In the genomic region with DNA sequence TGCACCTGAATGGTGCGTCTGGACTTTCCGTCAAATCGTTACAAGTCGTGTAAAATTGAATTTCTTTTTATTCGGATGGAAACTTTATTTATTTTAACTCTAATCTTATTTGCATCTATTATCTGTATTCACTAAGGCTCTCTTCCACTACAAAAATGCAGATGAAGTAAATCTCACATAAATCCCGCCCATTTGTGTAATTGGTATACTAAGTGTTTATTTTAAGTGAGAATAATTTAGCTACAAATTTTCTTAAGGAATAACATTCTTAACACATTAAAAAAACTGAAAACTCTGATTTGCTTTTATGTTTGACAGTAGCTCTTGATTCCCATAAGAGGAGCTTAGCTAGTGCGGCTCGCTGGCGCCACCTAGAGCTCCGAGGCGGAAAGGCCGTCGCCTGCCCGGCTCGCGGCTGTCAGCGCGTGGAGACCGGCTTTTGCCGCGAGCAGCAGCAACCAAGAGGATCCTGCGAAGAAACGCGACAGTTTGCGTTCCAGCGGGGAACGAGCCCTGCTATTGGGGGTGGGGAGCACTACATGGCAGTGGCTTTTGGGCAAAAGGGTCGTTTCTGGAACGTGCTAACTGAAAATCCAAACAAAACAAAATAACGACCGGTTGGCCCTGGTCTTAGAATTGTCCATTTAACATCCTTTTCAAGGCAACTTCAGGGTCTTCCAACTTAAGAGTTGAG, we compare ENCODE assay signal across 8 cellular contexts. TPM values are rescaled to one million over a fixed set of nuclear protein-coding genes. Genes with fewer than 3 reads are reported as not detected.
DNase-seq lines count a peak whose midpoint lies in the region; ATAC-seq and TF ChIP-seq lines count a peak whose summit lies in the region.

No MANE protein-coding gene starts in this region.

- H3K4me1 Mint-ChIP-seq in activated B cell treated with CpG ODN at 0.5 μM for 24 hours = peaks cover 39% of the 10 kb centered on the region

- peak overlapping the region; percentile 81 for H3K27ac Mint-ChIP-seq in activated B cell treated with CpG ODN at 0.5 μM for 24 hours

- POLR2A ChIA-PET in HEK293T (lab: Yijun Ruan, JAX) (no interaction called here), activated B cell treated with CpG ODN at 0.5 μM for 24 hours (lab: Charles Lee) (interaction anchor here (0.7 to 0.9 kb wide), 2 partner anchors 12 to 1766 kb away, joined by 3 read pairs; no protein-coding TSS in a partner anchor)

- CTCF ChIA-PET in HEK293T (lab: Yijun Ruan, JAX) (interaction anchor here (0.6 to 1.0 kb wide), 6 partner anchors 94 to 892 kb away, joined by 3 to 4 read pairs (median 3); no protein-coding TSS in a partner anchor), activated B cell treated with CpG ODN at 0.5 μM for 24 hours (lab: Charles Lee) (interaction anchor here (0.6 to 4.2 kb wide), 17 partner anchors 8 to 1314 kb away, joined by 3 to 109 read pairs (median 4); a partner anchor contains a TSS)

- H3K9me3 Mint-ChIP-seq in activated B cell treated with CpG ODN at 0.5 μM for 24 hours = no peaks in the 10 kb centered on the region

- TF ChIP-seq CTCF in activated B cell treated with CpG ODN at 0.5 μM for 24 hours (IDR thresholded peaks at IDR 0.05) (peak; percentile 86), cardiac fibroblast (IDR thresholded peaks at IDR 0.05; ENCODE audit: low read depth, low read length) (peak; percentile 98)

- peaks cover 47% of the 10 kb centered on the region for H3K27me3 Mint-ChIP-seq in activated B cell treated with CpG ODN at 0.5 μM for 24 hours

- peak overlapping the region in 1 of 2 donors; percentile 14 for H3K4me3 ChIP-seq in cardiac fibroblast (replicated peaks in 1 of 2; ENCODE audit: low read depth in 2 of 2, low read length in 2 of 2)

- DNase-seq in ELF-1 (ENCODE audit: low read depth, low spot score) = peak; percentile 95
- peak; percentile 77 for DNase-seq in HEK293T (ENCODE audit: extremely low spot score)
- peak; percentile 39 for DNase-seq in NCI-H2107 treated with DMSO at 0.1 percent for 48 hours (lab: John Stamatoyannopoulos, UW; ENCODE audit: unreplicated experiment)
- peak; percentile 82 for DNase-seq in activated B cell treated with CpG ODN at 0.5 μM for 24 hours
- peak; percentile 86 to 88 for DNase-seq in cardiac fibroblast (ENCODE audit: low read depth in 2 of 2)
- DNase-seq in islet precursor cell = peak; percentile 94
- DNase-seq in stimulated activated CD4-positive, alpha-beta T cell treated with anti-CD3 and anti-CD28 coated beads, Interleukin-1b, Interleukin-23, amount 100 ng/mL, for 24 hours (ENCODE audit: low read depth in 4 of 4, low spot score in 1 of 4) = peak; percentile 66 to 84 (median 79)

- intact Hi-C loops in activated B cell treated with CpG ODN at 0.5 μM for 24 hours (cut with micrococcal nuclease) = loop anchor here (1.0 to 10.0 kb wide), 12 partner anchors 12 to 1787 kb away; a partner anchor contains a TSS

- ATAC-seq in activated B cell treated with CpG ODN at 0.5 μM for 24 hours (ENCODE audit: low read depth) (peak; percentile 73), HG03442 (IDR thresholded peaks at IDR 0.05; ENCODE audit: unreplicated experiment) (no peak)

- peak overlapping the region; percentile 80 for H3K4me3 Mint-ChIP-seq in activated B cell treated with CpG ODN at 0.5 μM for 24 hours

- H3K36me3 Mint-ChIP-seq in activated B cell treated with CpG ODN at 0.5 μM for 24 hours (ENCODE audit: low read depth) = peaks cover 2% of the 10 kb centered on the region

TF ChIP-seq in HEK293T, 16 proteins besides CTCF, POLR2A, EP300 and RAD21:
- TF ChIP-seq L3MBTL2 (conservative IDR thresholded peaks at IDR 0.05) (peak; percentile 75), ELF4 (IDR thresholded peaks at IDR 0.05) (no peak)
- TF ChIP-seq, protein P1, sequence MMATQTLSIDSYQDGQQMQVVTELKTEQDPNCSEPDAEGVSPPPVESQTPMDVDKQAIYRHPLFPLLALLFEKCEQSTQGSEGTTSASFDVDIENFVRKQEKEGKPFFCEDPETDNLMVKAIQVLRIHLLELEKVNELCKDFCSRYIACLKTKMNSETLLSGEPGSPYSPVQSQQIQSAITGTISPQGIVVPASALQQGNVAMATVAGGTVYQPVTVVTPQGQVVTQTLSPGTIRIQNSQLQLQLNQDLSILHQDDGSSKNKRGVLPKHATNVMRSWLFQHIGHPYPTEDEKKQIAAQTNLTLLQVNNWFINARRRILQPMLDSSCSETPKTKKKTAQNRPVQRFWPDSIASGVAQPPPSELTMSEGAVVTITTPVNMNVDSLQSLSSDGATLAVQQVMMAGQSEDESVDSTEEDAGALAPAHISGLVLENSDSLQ (IDR thresholded peaks at IDR 0.05) = 0 out of 2 replicates have a peak, but pooled peaks have one; percentile 4

RNA-seq across cellular contexts. Expression of a gene that starts 6.7 kb away (rescaled TPM):
- not detected in 2 replicates for total RNA-seq in activated B cell treated with CpG ODN at 0.5 μM for 24 hours

RNA-seq across cellular contexts. Expression of a gene that starts 54.1 kb away (rescaled TPM):
- 14.3 and 19.4 TPM in 2 replicates for total RNA-seq in activated B cell treated with CpG ODN at 0.5 μM for 24 hours

Comparison
In these comparisons a context has a peak if more than half of its experiments do, and no peak if none do; other contexts are left out.
1. DNase-seq: peak in every context shown above with its lines; median percentile 95 in ELF-1; 94 in islet precursor cell; 87 in cardiac fibroblast; 82 in activated B cell treated with CpG ODN at 0.5 μM for 24 hours; 79 in stimulated activated CD4-positive, alpha-beta T cell treated with anti-CD3 and anti-CD28 coated beads, Interleukin-1b, Interleukin-23, amount 100 ng/mL, for 24 hours; 77 in HEK293T; 39 in NCI-H2107 treated with DMSO at 0.1 percent for 48 hours.